ENCODE assay signal across 8 cellular contexts in genomic region chr12:31073527-31074332, GRCh38. TPM values are rescaled to one million over a fixed set of nuclear protein-coding genes. Genes with fewer than 3 reads are reported as not detected.
DNase-seq lines count a peak whose midpoint lies in the region; ATAC-seq and TF ChIP-seq lines count a peak whose summit lies in the region.
"Not testable (repeated sequence)": the region's sequence is repeated elsewhere in the genome, so short reads cannot be mapped to it uniquely, and the experiment has no call there.

Gene DDX11, plus strand, starts transcription at chr12:31073860. Its CDS starts 4,534 bp downstream, at chr12:31078394.

- H3K9me3 Mint-ChIP-seq in activated B cell treated with CpG ODN at 0.5 μM for 24 hours = not testable (repeated sequence)

- not testable (repeated sequence) for H3K27me3 Mint-ChIP-seq in activated B cell treated with CpG ODN at 0.5 μM for 24 hours

- H3K27ac ChIP-seq in caudate nucleus (ENCODE audit: low read depth, low read length) = not testable (repeated sequence)

- CTCF ChIA-PET in activated B cell treated with CpG ODN at 0.5 μM for 24 hours (lab: Charles Lee) = not testable (repeated sequence)

- peak within 1 kb of the TSS; percentile 89 for H3K27ac Mint-ChIP-seq in activated B cell treated with CpG ODN at 0.5 μM for 24 hours

- not testable (repeated sequence) for H3K36me3 Mint-ChIP-seq in activated B cell treated with CpG ODN at 0.5 μM for 24 hours (ENCODE audit: low read depth)

- peaks cover 15% of the 10 kb centered on the region for H3K4me1 Mint-ChIP-seq in activated B cell treated with CpG ODN at 0.5 μM for 24 hours

- peak; percentile 95 for DNase-seq in AG08396 (ENCODE audit: low spot score)
- peak; percentile 94 for DNase-seq in NCI-H345 (lab: John Stamatoyannopoulos, UW)
- DNase-seq in activated B cell treated with CpG ODN at 0.5 μM for 24 hours = peak; percentile 87
- DNase-seq in caudate nucleus (lab: John Stamatoyannopoulos, UW) = peak; percentile 26 to 95 (median 83)
- peak; percentile 98 for DNase-seq in islet precursor cell
- peak; percentile 84 to 91 (median 87) for DNase-seq in stimulated activated CD4-positive, alpha-beta T cell treated with anti-CD3 and anti-CD28 coated beads, Interleukin-12 subunit alpha, Interleukin-12 subunit beta, amount 100 ng/mL, for 48 hours (ENCODE audit: low read depth in 2 of 3, low spot score in 1 of 3)

- not testable (repeated sequence) for TF ChIP-seq CTCF in activated B cell treated with CpG ODN at 0.5 μM for 24 hours (IDR thresholded peaks at IDR 0.05)

- intact Hi-C loops in activated B cell treated with CpG ODN at 0.5 μM for 24 hours (cut with micrococcal nuclease) = loop anchor here (1.0 to 5.0 kb wide), 5 partner anchors 222 to 1693 kb away; partner anchors contain the start of genes CAPRIN2, ERGIC2, IPO8 and SINHCAF

- H3K4me3 Mint-ChIP-seq in activated B cell treated with CpG ODN at 0.5 μM for 24 hours = peak within 1 kb of the TSS; percentile 94

- POLR2A ChIA-PET in activated B cell treated with CpG ODN at 0.5 μM for 24 hours (lab: Charles Lee) = not testable (repeated sequence)

- ATAC-seq in GM19023 (IDR thresholded peaks at IDR 0.05; ENCODE audit: unreplicated experiment) (peak; percentile 96), HG03196 (IDR thresholded peaks at IDR 0.05; ENCODE audit: unreplicated experiment) (peak; percentile 97), activated B cell treated with CpG ODN at 0.5 μM for 24 hours (ENCODE audit: low read depth) (peak; percentile 90)

RNA-seq across cellular contexts. Expression of gene DDX11, which starts in this region (rescaled TPM):
- 49.5 and 62.2 TPM in 2 replicates for total RNA-seq in activated B cell treated with CpG ODN at 0.5 μM for 24 hours
